ENCODE assay signal across 32 cellular contexts in genomic region chr6:153104220-153104619, GRCh38. TPM values are rescaled to one million over a fixed set of nuclear protein-coding genes. Genes with fewer than 3 reads are reported as not detected.
DNase-seq lines count a peak whose midpoint lies in the region; ATAC-seq and TF ChIP-seq lines count a peak whose summit lies in the region.
"Had no signal": no experiment of that assay in that cellular context is flagged by ENCODE, and none has a peak within 500 bp of the region (broad histone marks: within the 10 kb centered on the region; RNA-seq: fewer than 3 reads in every experiment).

No MANE protein-coding gene starts in this region.

- TF ChIP-seq POLR2A in breast epithelium (IDR thresholded peaks at IDR 0.05) (no peak), gastrocnemius medialis (IDR thresholded peaks at IDR 0.05) (no peak)

- no peak overlapping the region for H3K27ac ChIP-seq in breast epithelium
- peak overlapping the region; percentile 64 to 81 for H3K27ac ChIP-seq in ascending aorta
- H3K27ac ChIP-seq in gastrocnemius medialis = peak overlapping the region in 1 of 4 donors; percentile 25
- H3K27ac ChIP-seq: gastroesophageal sphincter, ovary had no signal

- no peaks in the 10 kb centered on the region for H3K4me1 ChIP-seq in breast epithelium
- peaks cover 0 to 20% of the 10 kb centered on the region in 2 donors for H3K4me1 ChIP-seq in ascending aorta
- peaks cover 9 to 11% of the 10 kb centered on the region in 2 donors for H3K4me1 ChIP-seq in gastrocnemius medialis
- H3K4me1 ChIP-seq: gastroesophageal sphincter had no signal

- H3K36me3 Mint-ChIP-seq in MCF 10A (ENCODE audit: insufficient read depth, unreplicated experiment) = no peaks in the 10 kb centered on the region
- H3K36me3 Mint-ChIP-seq: activated naive CD4-positive, alpha-beta T cell treated with anti-CD3 and anti-CD28 coated beads, Interleukin-2, amount 50 U/mL, for 24 hours; CD4-positive, CD25-positive, alpha-beta regulatory T cell; IgD-negative memory B cell had no signal

- peak; percentile 39 to 68 for ATAC-seq in gastrocnemius medialis
- ATAC-seq: activated CD4-positive, alpha-beta T cell treated with anti-CD3 and anti-CD28 coated beads for 36 hours; effector memory CD8-positive, alpha-beta T cell; gastroesophageal sphincter had no signal

- no peaks in the 10 kb centered on the region for H3K9me3 ChIP-seq in breast epithelium
- H3K9me3 ChIP-seq in ascending aorta = no peaks in the 10 kb centered on the region
- H3K9me3 ChIP-seq in gastrocnemius medialis = no peaks in the 10 kb centered on the region
- H3K9me3 ChIP-seq: gastroesophageal sphincter, ovary had no signal

- H3K4me1 Mint-ChIP-seq in MCF 10A (ENCODE audit: insufficient read depth, unreplicated experiment) = peaks cover 12% of the 10 kb centered on the region
- H3K4me1 Mint-ChIP-seq: activated CD4-positive, alpha-beta T cell treated with anti-CD3 and anti-CD28 coated beads for 36 hours; activated naive CD4-positive, alpha-beta T cell treated with anti-CD3 and anti-CD28 coated beads, Interleukin-2, amount 50 U/mL, for 24 hours; CD4-positive, CD25-positive, alpha-beta regulatory T cell; central memory CD8-positive, alpha-beta T cell; neural crest cell had no signal

- no peak for TF ChIP-seq CTCF in MCF 10A (IDR thresholded peaks at IDR 0.05; ENCODE audit: unreplicated experiment)
- TF ChIP-seq CTCF in breast epithelium (IDR thresholded peaks at IDR 0.05) = no peak
- no peak for TF ChIP-seq CTCF in ascending aorta (IDR thresholded peaks at IDR 0.05)
- no peak for TF ChIP-seq CTCF in fibroblast of the aortic adventitia (IDR thresholded peaks at IDR 0.05; ENCODE audit: insufficient read depth, low read length)
- TF ChIP-seq CTCF in gastrocnemius medialis (IDR thresholded peaks at IDR 0.05 in 4 of 5, conservative IDR thresholded peaks at IDR 0.05 in 1 of 5) = no peak

- POLR2A ChIA-PET in MCF 10A (lab: Yijun Ruan, JAX) = no interaction called here

- H3K4me3 ChIP-seq in breast epithelium (no peak overlapping the region), ascending aorta (no peak overlapping the region), fibroblast of the aortic adventitia (ENCODE audit: low read depth, low read length) (no peak overlapping the region), gastrocnemius medialis (no peak overlapping the region)
- H3K4me3 ChIP-seq: gastroesophageal sphincter, ovary had no signal

- peak overlapping the region; percentile 21 for H3K27ac Mint-ChIP-seq in MCF 10A (ENCODE audit: low read depth, unreplicated experiment)
- H3K27ac Mint-ChIP-seq: activated CD4-positive, alpha-beta T cell treated with anti-CD3 and anti-CD28 coated beads for 36 hours; activated naive CD4-positive, alpha-beta T cell treated with anti-CD3 and anti-CD28 coated beads, Interleukin-2, amount 50 U/mL, for 24 hours; effector memory CD8-positive, alpha-beta T cell; IgD-negative memory B cell had no signal

- H3K36me3 ChIP-seq in breast epithelium = no peaks in the 10 kb centered on the region
- H3K36me3 ChIP-seq in ascending aorta = no peaks in the 10 kb centered on the region
- no peaks in the 10 kb centered on the region for H3K36me3 ChIP-seq in gastrocnemius medialis
- H3K36me3 ChIP-seq: gastroesophageal sphincter, ovary had no signal

- no peaks in the 10 kb centered on the region for H3K9me3 Mint-ChIP-seq in MCF 10A (ENCODE audit: unreplicated experiment)
- H3K9me3 Mint-ChIP-seq: activated naive CD4-positive, alpha-beta T cell treated with anti-CD3 and anti-CD28 coated beads, Interleukin-2, amount 50 U/mL, for 24 hours; CD4-positive, CD25-positive, alpha-beta regulatory T cell; central memory CD8-positive, alpha-beta T cell; effector memory CD8-positive, alpha-beta T cell; neural crest cell had no signal

- in situ Hi-C loops in gastrocnemius medialis (cut with MboI; ENCODE audit: low sequenced_read_pairs in 4 of 4) = no loop called here

- no peaks in the 10 kb centered on the region for H3K27me3 Mint-ChIP-seq in MCF 10A (ENCODE audit: insufficient read depth, unreplicated experiment)
- H3K27me3 Mint-ChIP-seq: CD4-positive, CD25-positive, alpha-beta regulatory T cell had no signal

- CTCF ChIA-PET in MCF 10A (lab: Yijun Ruan, JAX) = interaction anchor here (0.6 to 1.8 kb wide), 2 partner anchors 65 to 68 kb away, joined by 3 to 9 read pairs; no protein-coding TSS in a partner anchor

- H3K27me3 ChIP-seq in breast epithelium (no peaks in the 10 kb centered on the region), ascending aorta (no peaks in the 10 kb centered on the region), gastrocnemius medialis (no peaks in the 10 kb centered on the region)
- H3K27me3 ChIP-seq: gastroesophageal sphincter, ovary had no signal

- H3K4me3 Mint-ChIP-seq in MCF 10A (ENCODE audit: unreplicated experiment) = no peak overlapping the region
- H3K4me3 Mint-ChIP-seq: activated CD4-positive, alpha-beta T cell treated with anti-CD3 and anti-CD28 coated beads for 36 hours; activated naive CD4-positive, alpha-beta T cell treated with anti-CD3 and anti-CD28 coated beads, Interleukin-2, amount 50 U/mL, for 24 hours; CD4-positive, CD25-positive, alpha-beta regulatory T cell; central memory CD8-positive, alpha-beta T cell; effector memory CD8-positive, alpha-beta T cell; IgD-negative memory B cell; neural crest cell had no signal

- intact Hi-C loops in MCF 10A (cut with micrococcal nuclease) = no loop called here
- intact Hi-C loops in breast epithelium (cut with DNase I; ENCODE audit: low total_unique reads) = no loop called here
- intact Hi-C loops in ascending aorta (cut with DNase I) = no loop called here
- intact Hi-C loops in gastrocnemius medialis (cut with DNase I; ENCODE audit: low total_unique reads) = no loop called here

- no peak for DNase-seq in MCF 10A (ENCODE audit: unreplicated experiment)
- DNase-seq in breast epithelium (ENCODE audit: low spot score in 2 of 2) = no peak
- DNase-seq in ascending aorta (ENCODE audit: low spot score in 2 of 2) = no peak
- peak; percentile 50 for DNase-seq in fibroblast of the aortic adventitia (ENCODE audit: low read depth)
- DNase-seq in gastrocnemius medialis = no peak
- DNase-seq in 8988T = no peak
- DNase-seq in A172 (ENCODE audit: low spot score) = no peak
- DNase-seq in NCI-H2171 treated with DMSO at 0.1 percent for 48 hours (lab: John Stamatoyannopoulos, UW) = no peak
- DNase-seq: activated CD4-positive, alpha-beta T cell treated with anti-CD3 and anti-CD28 coated beads for 36 hours; AML-193; amygdala; CD4-positive, CD25-positive, alpha-beta regulatory T cell; DMS79 treated with DMSO at 0.1 percent for 48 hours; effector memory CD8-positive, alpha-beta T cell; GDM1; hippocampal formation; mesendoderm; NCI-H1048; NCI-H1694; NCI-H510A; NK-92 treated with Interleukin-12 subunit alpha and Interleukin-12 subunit beta, amount 100 ng/mL, for 24 hours; ovary; retina; SHP77 treated with DMSO at 0.1 percent for 48 hours; stimulated activated CD4-positive, alpha-beta T cell treated with anti-CD3 and anti-CD28 coated beads, Interleukin-1b, Interleukin-23, amount 100 ng/mL, for 48 hours; stimulated activated naive CD4-positive, alpha-beta T cell treated with Interleukin-2 at 50 U/mL for 16 hours; SW 1271 had no signal

- BruUV-seq in MCF 10A (replicated peaks; lab: Mats Ljungman, UMichigan) = no TSS peak

RNA-seq across cellular contexts. Expression of gene RGS17, which starts 26.9 kb away (rescaled TPM):
- total RNA-seq in MCF 10A (2022) = 2.5 and 3.7 TPM in 2 replicates
- 1 to 10 TPM in 1 of 3 donors, under 1 TPM in 2; 0.29 to 1.8 (median 0.66) TPM for total RNA-seq in breast epithelium
- not detected for total RNA-seq in ascending aorta
- 7.8 and 38.1 TPM in 2 replicates for total RNA-seq in fibroblast of the aortic adventitia (ENCODE audit: low replicate concordance)
- under 1 TPM in 1 of 4 donors, not detected in 3; 0.11 TPM for total RNA-seq in gastrocnemius medialis
- total RNA-seq in A172 (2014; rRNA removed; shearing (Covaris generic)) = 2.9 and 6.5 TPM in 2 replicates
- total RNA-seq: activated CD4-positive, alpha-beta T cell treated with anti-CD3 and anti-CD28 coated beads for 36 hours; CD4-positive, CD25-positive, alpha-beta regulatory T cell had no signal

Comparison
In these comparisons a context has a peak if more than half of its experiments do, and no peak if none do; other contexts are left out.
1. H3K27ac ChIP-seq: peak in ascending aorta (2 of 2); none in breast epithelium (0 of 2).